8 cellular contexts compared by ENCODE assay signal in genomic region chr12:109432842-109433304, GRCh38. TPM values are rescaled to one million over a fixed set of nuclear protein-coding genes. Genes with fewer than 3 reads are reported as not detected.
DNase-seq lines count a peak whose midpoint lies in the region; ATAC-seq, FAIRE-seq and TF ChIP-seq lines count a peak whose summit lies in the region.

No MANE protein-coding gene starts in this region.

- peak; percentile 96 for FAIRE-seq in GM12892 (lab: Jason Lieb, UNC)
- no peak for FAIRE-seq in urothelium cell line (lab: Jason Lieb, UNC)

- H3K27me3 ChIP-seq in SU-DHL-6 (ENCODE audit: low read length) = no peaks in the 10 kb centered on the region

- no peaks in the 10 kb centered on the region for H3K79me2 ChIP-seq in SU-DHL-6 (ENCODE audit: insufficient read depth, low read length)

- intact Hi-C loops in cardiac septum (cut with DNase I) = loop anchor here (5.0 kb wide), 1 partner anchor 44 kb away; the partner anchor contains the start of genes KCTD10 and UBE3B

- no peaks in the 10 kb centered on the region for H3K36me3 Mint-ChIP-seq in activated naive CD4-positive, alpha-beta T cell treated with anti-CD3 and anti-CD28 coated beads, Interleukin-2, amount 50 U/mL, for 72 hours

- H3K4me3 ChIP-seq in SU-DHL-6 (ENCODE audit: insufficient read depth, low read length, poor library complexity, severe bottlenecking) = no peak overlapping the region

- DNase-seq in GM12892 (ENCODE audit: insufficient read length) (peak; percentile 31), NCI-H1417 (lab: John Stamatoyannopoulos, UW) (peak; percentile 66 to 85 (median 84)), cardiac septum (ENCODE audit: low spot score) (peak; percentile 88), putamen (ENCODE audit: low spot score) (peak; percentile 16), urothelium cell line (ENCODE audit: low spot score) (peak; percentile 58)
- DNase-seq in activated naive CD4-positive, alpha-beta T cell treated with anti-CD3 and anti-CD28 coated beads, Interleukin-2, amount 50 U/mL, for 72 hours (ENCODE audit: low spot score in 2 of 2) = peak; percentile 73 to 83

- H3K9ac ChIP-seq in SU-DHL-6 (ENCODE audit: low read length) = no peak overlapping the region; the same call in 1 of the 2 replicates

- no peaks in the 10 kb centered on the region for H4K20me1 ChIP-seq in SU-DHL-6 (ENCODE audit: low read depth, low read length)

- no peak overlapping the region for H3K27ac ChIP-seq in SU-DHL-6 (ENCODE audit: low read depth, low read length)

- TF ChIP-seq POLR2A in GM12892 (IDR thresholded peaks at IDR 0.05; ENCODE audit: low read depth, low read length) = no peak

- peak overlapping the region; percentile 35 for H2AFZ ChIP-seq in SU-DHL-6 (ENCODE audit: low read depth, low read length, severe bottlenecking)

- no peaks in the 10 kb centered on the region for H3K9me2 ChIP-seq in SU-DHL-6 (replicated peaks; ENCODE audit: insufficient read depth, low read length)

- H3K9me3 ChIP-seq in SU-DHL-6 (ENCODE audit: insufficient read depth, low read length) = no peaks in the 10 kb centered on the region

- H3K36me3 ChIP-seq in SU-DHL-6 (ENCODE audit: low read length) = no peaks in the 10 kb centered on the region

- no peaks in the 10 kb centered on the region for H3K9me3 Mint-ChIP-seq in activated naive CD4-positive, alpha-beta T cell treated with anti-CD3 and anti-CD28 coated beads, Interleukin-2, amount 50 U/mL, for 72 hours

- peak; percentile 77 to 80 for ATAC-seq in activated naive CD4-positive, alpha-beta T cell treated with anti-CD3 and anti-CD28 coated beads, Interleukin-2, amount 50 U/mL, for 72 hours
- ATAC-seq in HG02798 (IDR thresholded peaks at IDR 0.05; ENCODE audit: poor library complexity, unreplicated experiment) = no peak

- TF ChIP-seq CTCF in SU-DHL-6 (IDR thresholded peaks at IDR 0.05; ENCODE audit: insufficient read depth, low read length, poor library complexity, severe bottlenecking) = peak; percentile 92

- no peaks in the 10 kb centered on the region for H3F3A ChIP-seq in SU-DHL-6 (ENCODE audit: insufficient read depth)

- H3K27ac Mint-ChIP-seq in activated naive CD4-positive, alpha-beta T cell treated with anti-CD3 and anti-CD28 coated beads, Interleukin-2, amount 50 U/mL, for 72 hours = no peak overlapping the region

- peak overlapping the region; percentile 13 for H3K4me2 ChIP-seq in SU-DHL-6 (ENCODE audit: low read depth, low read length, poor library complexity, severe bottlenecking)

RNA-seq across cellular contexts. Expression of gene KCTD10, which starts 44.2 kb away (rescaled TPM):
- polyA plus RNA-seq in GM12892 (2012; ENCODE audit: missing spikeins) = 15.9 TPM
- 10 to 100 TPM; 53.5 to 56.9 TPM for total RNA-seq in activated naive CD4-positive, alpha-beta T cell treated with anti-CD3 and anti-CD28 coated beads, Interleukin-2, amount 50 U/mL, for 72 hours
- 42.3 TPM for total RNA-seq in cardiac septum

RNA-seq across cellular contexts. Expression of gene UBE3B, which starts 44.6 kb away (rescaled TPM):
- polyA plus RNA-seq in GM12892 (2012; ENCODE audit: missing spikeins) = 16.9 TPM
- 10 to 100 TPM; 28.8 to 37.6 TPM for total RNA-seq in activated naive CD4-positive, alpha-beta T cell treated with anti-CD3 and anti-CD28 coated beads, Interleukin-2, amount 50 U/mL, for 72 hours
- 47.1 TPM for total RNA-seq in cardiac septum

Comparison
In these comparisons a context has a peak if more than half of its experiments do, and no peak if none do; other contexts are left out.
1. DNase-seq: peak in every context shown above with its lines; median percentile 88 in cardiac septum; 84 in NCI-H1417; 78 in activated naive CD4-positive, alpha-beta T cell treated with anti-CD3 and anti-CD28 coated beads, Interleukin-2, amount 50 U/mL, for 72 hours; 58 in urothelium cell line; 31 in GM12892; 16 in putamen.